18 cellular contexts compared by ENCODE assay signal in the genomic region with DNA sequence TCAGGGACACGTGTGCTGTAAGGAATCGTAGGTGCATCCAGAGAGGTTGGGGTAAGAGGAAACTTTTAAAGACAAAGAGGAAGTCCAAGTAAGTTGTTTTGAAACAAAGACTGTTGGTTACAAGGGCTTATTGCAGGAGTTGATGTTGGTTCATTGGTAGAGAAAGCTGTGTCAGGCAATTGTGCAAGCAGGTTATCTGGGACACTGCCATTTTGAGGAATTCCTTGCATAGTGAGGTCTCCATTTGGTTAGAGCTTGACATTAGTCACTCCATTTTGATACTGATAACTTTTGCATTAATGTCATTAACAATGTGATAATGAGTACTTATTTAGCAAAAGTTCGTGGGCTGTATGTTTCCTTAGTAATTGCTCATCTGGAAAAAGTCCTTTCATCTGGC. TPM values are rescaled to one million over a fixed set of nuclear protein-coding genes. Genes with fewer than 3 reads are reported as not detected.
DNase-seq lines count a peak whose midpoint lies in the region; TF ChIP-seq lines count a peak whose summit lies in the region.
"Had no signal": no experiment of that assay in that cellular context is flagged by ENCODE, and none has a peak within 500 bp of the region (broad histone marks: within the 10 kb centered on the region; RNA-seq: fewer than 3 reads in every experiment).

No MANE protein-coding gene starts in this region.

- H3K14ac ChIP-seq in H9 (ENCODE audit: insufficient read depth, low read length), result no peak overlapping the region

- no peak overlapping the region for H2BK120ac ChIP-seq in H9 (ENCODE audit: low read depth, low read length, poor library complexity, severe bottlenecking)

- no peak overlapping the region for H2BK15ac ChIP-seq in H9 (ENCODE audit: low read depth, low read length)

- no peak overlapping the region for H4K91ac ChIP-seq in H9 (ENCODE audit: insufficient read length, low read depth, low read length)

- H3K4me3 ChIP-seq in AG10803 (ENCODE audit: low read length) (no peak overlapping the region), fibroblast of the aortic adventitia (ENCODE audit: low read depth, low read length) (no peak overlapping the region)
- H3K4me3 ChIP-seq: gastrocnemius medialis, tibial artery had no signal

- H3K36me3 Mint-ChIP-seq in H9 (ENCODE audit: insufficient read depth in 1 of 3, low read depth in 3 of 3) (no peaks in the 10 kb centered on the region; a peak in 2 of 7 replicates), progenitor cell of endocrine pancreas (ENCODE audit: insufficient read depth) (peaks cover 4% of the 10 kb centered on the region)

- no peak overlapping the region for H4K5ac ChIP-seq in H9 (ENCODE audit: insufficient read length, low read depth, low read length)

- H3K9me3 Mint-ChIP-seq in H9 (no peaks in the 10 kb centered on the region), progenitor cell of endocrine pancreas (ENCODE audit: low read depth) (no peaks in the 10 kb centered on the region)
- H3K9me3 Mint-ChIP-seq: activated T-helper 1 cell treated with anti-CD3 and anti-CD28 coated beads, Interleukin-12 subunit alpha, Interleukin-12 subunit beta, Interleukin-2, Interleukin-4 antibody, amounts not matched to agents 30 ng/mL and 10 ng/mL and 1 ng/mL, durations not matched to agents 14 hours and 24 hours and 36 hours had no signal

- H2AK5ac ChIP-seq in H9 (ENCODE audit: insufficient read length, low read length), result no peak overlapping the region

- H3K4me1 Mint-ChIP-seq in H9, result peaks cover 54 to 56% of the 10 kb centered on the region in 2 experiments
- peaks cover 29% of the 10 kb centered on the region for H3K4me1 Mint-ChIP-seq in progenitor cell of endocrine pancreas (ENCODE audit: low read depth)

- H3K27ac Mint-ChIP-seq in H9 (peak overlapping the region in 2 of 3 experiments; percentile 1 to 16; a peak in 3 of 7 replicates), progenitor cell of endocrine pancreas (no peak overlapping the region)
- H3K27ac Mint-ChIP-seq: activated T-helper 1 cell treated with anti-CD3 and anti-CD28 coated beads, Interleukin-12 subunit alpha, Interleukin-12 subunit beta, Interleukin-2, Interleukin-4 antibody, amounts not matched to agents 30 ng/mL and 10 ng/mL and 1 ng/mL, durations not matched to agents 14 hours and 24 hours and 36 hours had no signal

- no peak overlapping the region for H4K8ac ChIP-seq in H9 (replicated peaks; ENCODE audit: insufficient read length, low read depth, low read length)

- no peak overlapping the region for H2BK5ac ChIP-seq in H9 (ENCODE audit: insufficient read length, low read length)

- no peak overlapping the region for H3K23ac ChIP-seq in H9 (ENCODE audit: insufficient read length, low read depth, low read length)

- H3K9me3 ChIP-seq in H9 (ENCODE audit: control insufficient read depth, low read depth, low read length), result no peaks in the 10 kb centered on the region
- H3K9me3 ChIP-seq: BE2C, gastrocnemius medialis, tibial artery had no signal

- TF ChIP-seq CTCF in AG10803 (conservative IDR thresholded peaks at IDR 0.05; ENCODE audit: low read length) (no peak), H9 (conservative IDR thresholded peaks at IDR 0.05) (no peak), fibroblast of the aortic adventitia (IDR thresholded peaks at IDR 0.05; ENCODE audit: insufficient read depth, low read length) (no peak), progenitor cell of endocrine pancreas (IDR thresholded peaks at IDR 0.05; ENCODE audit: unreplicated experiment) (no peak)

- no peaks in the 10 kb centered on the region for H3K27me3 ChIP-seq in H9 (ENCODE audit: insufficient read depth, low read length)
- H3K27me3 ChIP-seq: BE2C, gastrocnemius medialis, tibial artery had no signal

- peaks cover 2% of the 10 kb centered on the region; the same call in 1 of the 2 replicates for H3K4me1 ChIP-seq in H9 (ENCODE audit: insufficient read depth, low read length)

- no peaks in the 10 kb centered on the region for H3K23me2 ChIP-seq in H9 (ENCODE audit: insufficient read length, low read depth, low read length, poor library complexity, severe bottlenecking)

- H2BK20ac ChIP-seq in H9 (ENCODE audit: low read depth, low read length, poor library complexity, severe bottlenecking), result no peak overlapping the region

- H2AFZ ChIP-seq in H9 (ENCODE audit: low read length), result no peak overlapping the region

- DNase-seq in AG10803 (ENCODE audit: low read depth), result peak; percentile 87
- DNase-seq in H9, result no peak
- peak; percentile 94 for DNase-seq in SKM-1 treated with dmso at 0.1 percent for 144 hours (lab: John Stamatoyannopoulos, UW; ENCODE audit: unreplicated experiment)
- peak; percentile 68 for DNase-seq in fibroblast of the aortic adventitia (ENCODE audit: low read depth)
- DNase-seq in NCI-H1105 treated with DMSO at 0.1 percent for 48 hours (lab: John Stamatoyannopoulos, UW), result no peak
- DNase-seq in middle frontal gyrus (ENCODE audit: extremely low spot score, low spot score), result no peak
- DNase-seq in epidermal melanocyte (ENCODE audit: insufficient read length, low spot score), result no peak
- no peak for DNase-seq in progenitor cell of endocrine pancreas (ENCODE audit: low spot score, unreplicated experiment)
- DNase-seq: activated CD4-positive, alpha-beta T cell treated with anti-CD3 and anti-CD28 coated beads, Interleukin-2, amount 50 U/mL, for 48 hours; aorta; BE2C; gastrocnemius medialis; NCI-H1930; stimulated activated CD4-positive, alpha-beta T cell treated with anti-CD3 and anti-CD28 coated beads, Interleukin-15, amount 100 ng/mL, for 24 hours; T1000; tibial artery had no signal

- no peak overlapping the region for H3K27ac ChIP-seq in H9 (ENCODE audit: insufficient read length, low read depth, low read length)
- H3K27ac ChIP-seq: gastrocnemius medialis, KMS-11, tibial artery had no signal

- H3K9ac ChIP-seq in H9 (ENCODE audit: extremely low read depth, insufficient read length, low read length), result no peak overlapping the region
- H3K9ac ChIP-seq: KMS-11 had no signal

- no peak overlapping the region for H3K4ac ChIP-seq in H9 (ENCODE audit: low read depth, low read length)

- H3K27me3 Mint-ChIP-seq in H9 (ENCODE audit: low read depth) (no peaks in the 10 kb centered on the region), progenitor cell of endocrine pancreas (no peaks in the 10 kb centered on the region)

- H3K4me3 Mint-ChIP-seq in H9 (no peak overlapping the region), progenitor cell of endocrine pancreas (ENCODE audit: low read depth) (no peak overlapping the region)
- H3K4me3 Mint-ChIP-seq: activated T-helper 1 cell treated with anti-CD3 and anti-CD28 coated beads, Interleukin-12 subunit alpha, Interleukin-12 subunit beta, Interleukin-2, Interleukin-4 antibody, amounts not matched to agents 30 ng/mL and 10 ng/mL and 1 ng/mL, durations not matched to agents 14 hours and 24 hours and 36 hours had no signal

- no peak overlapping the region for H3K18ac ChIP-seq in H9 (ENCODE audit: insufficient read length, low read depth, low read length)

- no peak overlapping the region for H2BK12ac ChIP-seq in H9 (ENCODE audit: insufficient read length, low read depth, low read length)

- peaks cover 5% of the 10 kb centered on the region for H3K79me1 ChIP-seq in H9 (ENCODE audit: insufficient read depth, low read depth, low read length, poor library complexity, severe bottlenecking)

- no CpG with 5 or more reads among the region's 3 CpGs for WGBS in H9 (ENCODE audit: extremely low coverage, insufficient read length, low lambda C conversion rate)

- H3K4me2 ChIP-seq in H9 (ENCODE audit: insufficient read depth, insufficient read length, low read length), result no peak overlapping the region
- H3K4me2 ChIP-seq: KMS-11 had no signal

- peaks cover 3% of the 10 kb centered on the region for H4K20me1 ChIP-seq in H9 (ENCODE audit: control insufficient read depth, insufficient read depth, insufficient read length)

- H3T11ph ChIP-seq in H9 (ENCODE audit: low read length), result no peak overlapping the region

- peaks cover 59% of the 10 kb centered on the region; the same call in 1 of the 2 replicates for H3K79me2 ChIP-seq in H9 (ENCODE audit: insufficient read depth, low read length)

- no peak overlapping the region for H3K56ac ChIP-seq in H9 (ENCODE audit: insufficient read length, low read depth, low read length)

RNA-seq across cellular contexts. Expression of a gene that starts 24.9 kb away (rescaled TPM):
- 41.7 and 45.0 TPM in 2 replicates for total RNA-seq in H9 (2021)
- total RNA-seq in fibroblast of the aortic adventitia (ENCODE audit: low replicate concordance), result 9.8 and 12.1 TPM in 2 replicates
- total RNA-seq in progenitor cell of endocrine pancreas, result 68.3 and 70.4 TPM in 2 replicates

Comparison
In these comparisons a context has a peak if more than half of its experiments do, and no peak if none do; other contexts are left out.
1. DNase-seq: peak in AG10803 (single experiment), SKM-1 treated with dmso at 0.1 percent for 144 hours (single experiment) and fibroblast of the aortic adventitia (single experiment); none in H9 (single experiment), NCI-H1105 treated with DMSO at 0.1 percent for 48 hours (single experiment), middle frontal gyrus (single experiment), epidermal melanocyte (single experiment) and progenitor cell of endocrine pancreas (single experiment).